1 cellular context compared by ENCODE assay signal in genomic region chr22:20436309-20437252, GRCh38.
TF ChIP-seq lines count a peak whose summit lies in the region.

No MANE protein-coding gene starts in this region.

TF ChIP-seq in HepG2, 621 proteins besides CTCF, POLR2A, EP300 and RAD21 (continued from another document and continues in another):
- no peak for TF ChIP-seq ZNF513 (CRISPR knock-in tag; conservative IDR thresholded peaks at IDR 0.05)
- TF ChIP-seq TBX3 (IDR thresholded peaks at IDR 0.05; ENCODE audit: borderline replicate concordance) = no peak
- TF ChIP-seq ZFP91 (CRISPR knock-in tag; IDR thresholded peaks at IDR 0.05; ENCODE audit: borderline replicate concordance) = peak; percentile 29; the same call in 1 of the 2 replicates
- TF ChIP-seq ZNF12 (CRISPR knock-in tag; IDR thresholded peaks at IDR 0.05) = no peak
- no peak for TF ChIP-seq POLR2AphosphoS2 (IDR thresholded peaks at IDR 0.05; ENCODE audit: low read depth, low read length)
- TF ChIP-seq ZFP1 (CRISPR knock-in tag; IDR thresholded peaks at IDR 0.05) = no peak
- no peak for TF ChIP-seq ZNF124 (CRISPR knock-in tag; IDR thresholded peaks at IDR 0.05)
- TF ChIP-seq YEATS4 (CRISPR knock-in tag; IDR thresholded peaks at IDR 0.05; ENCODE audit: borderline replicate concordance) = no peak
- TF ChIP-seq ZBTB39 (CRISPR knock-in tag; IDR thresholded peaks at IDR 0.05) = no peak
- no peak for TF ChIP-seq NBN (conservative IDR thresholded peaks at IDR 0.05)
- TF ChIP-seq ZKSCAN5 (CRISPR knock-in tag; IDR thresholded peaks at IDR 0.05) = no peak
- no peak for TF ChIP-seq MAX (IDR thresholded peaks at IDR 0.05)
- no peak for TF ChIP-seq PREB (CRISPR knock-in tag; IDR thresholded peaks at IDR 0.05)
- no peak for TF ChIP-seq RCOR2 (CRISPR knock-in tag; IDR thresholded peaks at IDR 0.05)
- TF ChIP-seq DZIP1 (CRISPR knock-in tag; IDR thresholded peaks at IDR 0.05) = no peak
- TF ChIP-seq KDM4B (CRISPR knock-in tag; IDR thresholded peaks at IDR 0.05) = no peak
- TF ChIP-seq AKAP8 (CRISPR knock-in tag; IDR thresholded peaks at IDR 0.05) = no peak
- no peak for TF ChIP-seq ZNF607 (CRISPR knock-in tag; IDR thresholded peaks at IDR 0.05; ENCODE audit: borderline replicate concordance)
- no peak for TF ChIP-seq CBFB (CRISPR knock-in tag; IDR thresholded peaks at IDR 0.05)
- TF ChIP-seq ZNF7 (CRISPR knock-in tag; IDR thresholded peaks at IDR 0.05) = no peak
- no peak for TF ChIP-seq TSC22D2 (CRISPR knock-in tag; IDR thresholded peaks at IDR 0.05; ENCODE audit: borderline replicate concordance)
- TF ChIP-seq ZNF256 (CRISPR knock-in tag; conservative IDR thresholded peaks at IDR 0.05) = no peak
- TF ChIP-seq MED8 (CRISPR knock-in tag; IDR thresholded peaks at IDR 0.05; ENCODE audit: insufficient replicate concordance) = no peak
- TF ChIP-seq ZFY (CRISPR knock-in tag; IDR thresholded peaks at IDR 0.05) = peak; percentile 42; the same call in 1 of the 2 replicates
- no peak for TF ChIP-seq AKNA (CRISPR knock-in tag; IDR thresholded peaks at IDR 0.05; ENCODE audit: borderline replicate concordance)
- TF ChIP-seq ELF1 (CRISPR knock-in tag; IDR thresholded peaks at IDR 0.05) = no peak
- no peak for TF ChIP-seq GTF3A (CRISPR knock-in tag; conservative IDR thresholded peaks at IDR 0.05)
- TF ChIP-seq PHF8 (CRISPR knock-in tag; IDR thresholded peaks at IDR 0.05) = peak; percentile 41; the same call in 1 of the 2 replicates
- peak; percentile 61 for TF ChIP-seq RBFOX2 (IDR thresholded peaks at IDR 0.05; ENCODE audit: low read depth, low read length)
- no peak for TF ChIP-seq RBM22 (optimal IDR thresholded peaks at IDR 0.05; ENCODE audit: low read length)
- TF ChIP-seq SUZ12 (IDR thresholded peaks at IDR 0.05; ENCODE audit: low read depth, low read length) = no peak
- peak; percentile 49; the same call in 1 of the 2 replicates for TF ChIP-seq ZNF605 (CRISPR knock-in tag; IDR thresholded peaks at IDR 0.05)
- no peak for TF ChIP-seq SRF (IDR thresholded peaks at IDR 0.05; ENCODE audit: low read depth, low read length)
- no peak for TF ChIP-seq MBNL3 (CRISPR knock-in tag; conservative IDR thresholded peaks at IDR 0.05)
- no peak for TF ChIP-seq ZNF672 (CRISPR knock-in tag; IDR thresholded peaks at IDR 0.05)
- TF ChIP-seq NONO (IDR thresholded peaks at IDR 0.05) = no peak
- no peak for TF ChIP-seq NONO (CRISPR knock-in tag; conservative IDR thresholded peaks at IDR 0.05)
- no peak for TF ChIP-seq USF2 (IDR thresholded peaks at IDR 0.05; ENCODE audit: low read depth, low read length)
- TF ChIP-seq USF2 (CRISPR knock-in tag; IDR thresholded peaks at IDR 0.05; ENCODE audit: borderline replicate concordance) = no peak
- no peak for TF ChIP-seq IRF9 (CRISPR knock-in tag; IDR thresholded peaks at IDR 0.05; ENCODE audit: borderline replicate concordance)
- TF ChIP-seq ZMAT3 (CRISPR knock-in tag; conservative IDR thresholded peaks at IDR 0.05) = no peak
- no peak for TF ChIP-seq ZNF766 (CRISPR knock-in tag; IDR thresholded peaks at IDR 0.05; ENCODE audit: borderline replicate concordance)
- no peak for TF ChIP-seq FOSL1 (CRISPR knock-in tag; IDR thresholded peaks at IDR 0.05; ENCODE audit: borderline replicate concordance)
- no peak for TF ChIP-seq ZNF280D (CRISPR knock-in tag; IDR thresholded peaks at IDR 0.05)
- TF ChIP-seq TOPORS (CRISPR knock-in tag; IDR thresholded peaks at IDR 0.05) = no peak
- TF ChIP-seq NFKBIZ (CRISPR knock-in tag; IDR thresholded peaks at IDR 0.05) = no peak
